In the genomic region with DNA sequence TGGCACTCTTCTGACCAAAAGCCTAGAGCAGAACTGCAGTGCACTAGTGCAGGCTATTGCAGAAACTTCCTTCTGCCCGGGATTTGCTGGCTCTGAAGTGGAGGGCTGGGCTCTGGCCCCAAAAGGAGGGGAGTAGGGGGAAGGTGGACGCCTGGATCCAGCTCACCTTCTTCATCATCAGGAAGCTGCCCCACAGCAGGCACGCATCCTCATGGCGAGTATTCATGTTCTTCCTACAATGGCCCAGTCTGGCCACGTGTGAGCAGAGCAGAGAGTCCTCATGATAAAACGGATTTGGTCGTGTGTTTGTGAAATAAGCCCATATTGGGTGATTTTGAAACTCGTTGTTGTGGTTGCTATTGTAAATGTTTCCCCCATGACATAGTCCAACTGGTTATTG, we compare ENCODE assay signal across 2 cellular contexts.
TF ChIP-seq lines count a peak whose summit lies in the region.

No MANE protein-coding gene starts in this region.

TF ChIP-seq in K562, 482 proteins besides CTCF, POLR2A, EP300 and RAD21:
- TF ChIP-seq RBM15 (IDR thresholded peaks at IDR 0.05; ENCODE audit: insufficient read depth, low read length): no peak
- TF ChIP-seq RBBP5 (IDR thresholded peaks at IDR 0.05; ENCODE audit: borderline replicate concordance, insufficient read depth, low read length, poor library complexity, severe bottlenecking): no peak
- TF ChIP-seq MAZ (CRISPR knock-in tag; conservative IDR thresholded peaks at IDR 0.05 in 1 of 2, IDR thresholded peaks at IDR 0.05 in 1 of 2): no peak
- TF ChIP-seq TBP (optimal IDR thresholded peaks at IDR 0.05; ENCODE audit: low read depth, low read length): no peak
- TF ChIP-seq SRSF3 (IDR thresholded peaks at IDR 0.05; ENCODE audit: insufficient read depth, low read length): no peak
- no peak for TF ChIP-seq MTA3 (IDR thresholded peaks at IDR 0.05; ENCODE audit: borderline replicate concordance)
- TF ChIP-seq SUPT5H (IDR thresholded peaks at IDR 0.05): no peak
- TF ChIP-seq, protein P1, sequence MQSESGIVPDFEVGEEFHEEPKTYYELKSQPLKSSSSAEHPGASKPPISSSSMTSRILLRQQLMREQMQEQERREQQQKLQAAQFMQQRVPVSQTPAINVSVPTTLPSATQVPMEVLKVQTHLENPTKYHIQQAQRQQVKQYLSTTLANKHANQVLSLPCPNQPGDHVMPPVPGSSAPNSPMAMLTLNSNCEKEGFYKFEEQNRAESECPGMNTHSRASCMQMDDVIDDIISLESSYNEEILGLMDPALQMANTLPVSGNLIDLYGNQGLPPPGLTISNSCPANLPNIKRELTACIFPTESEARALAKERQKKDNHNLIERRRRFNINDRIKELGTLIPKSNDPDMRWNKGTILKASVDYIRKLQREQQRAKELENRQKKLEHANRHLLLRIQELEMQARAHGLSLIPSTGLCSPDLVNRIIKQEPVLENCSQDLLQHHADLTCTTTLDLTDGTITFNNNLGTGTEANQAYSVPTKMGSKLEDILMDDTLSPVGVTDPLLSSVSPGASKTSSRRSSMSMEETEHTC (IDR thresholded peaks at IDR 0.05): no peak
- TF ChIP-seq ZNF239 (CRISPR knock-in tag; IDR thresholded peaks at IDR 0.05): no peak
- TF ChIP-seq SPI1 (IDR thresholded peaks at IDR 0.05; ENCODE audit: borderline replicate concordance, low read depth, low read length): no peak
- TF ChIP-seq, protein P2, sequence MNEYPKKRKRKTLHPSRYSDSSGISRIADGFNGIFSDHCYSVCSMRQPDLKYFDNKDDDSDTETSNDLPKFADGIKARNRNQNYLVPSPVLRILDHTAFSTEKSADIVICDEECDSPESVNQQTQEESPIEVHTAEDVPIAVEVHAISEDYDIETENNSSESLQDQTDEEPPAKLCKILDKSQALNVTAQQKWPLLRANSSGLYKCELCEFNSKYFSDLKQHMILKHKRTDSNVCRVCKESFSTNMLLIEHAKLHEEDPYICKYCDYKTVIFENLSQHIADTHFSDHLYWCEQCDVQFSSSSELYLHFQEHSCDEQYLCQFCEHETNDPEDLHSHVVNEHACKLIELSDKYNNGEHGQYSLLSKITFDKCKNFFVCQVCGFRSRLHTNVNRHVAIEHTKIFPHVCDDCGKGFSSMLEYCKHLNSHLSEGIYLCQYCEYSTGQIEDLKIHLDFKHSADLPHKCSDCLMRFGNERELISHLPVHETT (CRISPR knock-in tag; conservative IDR thresholded peaks at IDR 0.05 in 1 of 2, IDR thresholded peaks at IDR 0.05 in 1 of 2): no peak
- no peak for TF ChIP-seq ZNF41 (CRISPR knock-in tag; conservative IDR thresholded peaks at IDR 0.05)
- no peak for TF ChIP-seq RBM14 (IDR thresholded peaks at IDR 0.05; ENCODE audit: borderline replicate concordance, insufficient read depth, low read depth, low read length)
- TF ChIP-seq TCF7 (IDR thresholded peaks at IDR 0.05; ENCODE audit: borderline replicate concordance): no peak
- TF ChIP-seq RBM34 (IDR thresholded peaks at IDR 0.05; ENCODE audit: borderline replicate concordance, insufficient read depth, low read length): no peak
- TF ChIP-seq CEBPB (tag; IDR thresholded peaks at IDR 0.05): no peak
- TF ChIP-seq ETV5 (CRISPR knock-in tag; IDR thresholded peaks at IDR 0.05; ENCODE audit: low read depth): no peak

TF ChIP-seq in SK-N-SH, 30 proteins besides CTCF, POLR2A, EP300 and RAD21:
- TF ChIP-seq FOSL2 (IDR thresholded peaks at IDR 0.05; ENCODE audit: borderline replicate concordance, low read depth) (no peak), NRF1 (IDR thresholded peaks at IDR 0.05; ENCODE audit: low read depth, low read length) (no peak), MXI1 (IDR thresholded peaks at IDR 0.05; ENCODE audit: low read depth, low read length) (no peak), NFIC (IDR thresholded peaks at IDR 0.05; ENCODE audit: borderline replicate concordance) (no peak)
- TF ChIP-seq, protein P3, sequence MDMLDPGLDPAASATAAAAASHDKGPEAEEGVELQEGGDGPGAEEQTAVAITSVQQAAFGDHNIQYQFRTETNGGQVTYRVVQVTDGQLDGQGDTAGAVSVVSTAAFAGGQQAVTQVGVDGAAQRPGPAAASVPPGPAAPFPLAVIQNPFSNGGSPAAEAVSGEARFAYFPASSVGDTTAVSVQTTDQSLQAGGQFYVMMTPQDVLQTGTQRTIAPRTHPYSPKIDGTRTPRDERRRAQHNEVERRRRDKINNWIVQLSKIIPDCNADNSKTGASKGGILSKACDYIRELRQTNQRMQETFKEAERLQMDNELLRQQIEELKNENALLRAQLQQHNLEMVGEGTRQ (IDR thresholded peaks at IDR 0.05; ENCODE audit: borderline replicate concordance, low read depth, low read length): no peak
